1 cellular context compared by ENCODE assay signal in genomic region chr3:184004483-184004882, GRCh38.
TF ChIP-seq lines count a peak whose summit lies in the region.

No MANE protein-coding gene starts in this region.

TF ChIP-seq in IMR-90, 13 proteins besides CTCF, POLR2A, EP300 and RAD21:
- TF ChIP-seq RCOR1 (IDR thresholded peaks at IDR 0.05; ENCODE audit: insufficient replicate concordance, low read length) (no peak), MAZ (IDR thresholded peaks at IDR 0.05; ENCODE audit: borderline replicate concordance, low read depth, low read length) (no peak), CHD1 (IDR thresholded peaks at IDR 0.05; ENCODE audit: low read depth, low read length) (no peak), SMC3 (IDR thresholded peaks at IDR 0.05; ENCODE audit: low read depth, low read length) (no peak), MAFK (IDR thresholded peaks at IDR 0.05; ENCODE audit: low read depth, low read length) (no peak), BHLHE40 (IDR thresholded peaks at IDR 0.05; ENCODE audit: low read depth, low read length) (no peak), CEBPB (IDR thresholded peaks at IDR 0.05; ENCODE audit: low read depth, low read length) (no peak), ELK1 (IDR thresholded peaks at IDR 0.05; ENCODE audit: borderline replicate concordance, low read depth, low read length) (no peak), FOS (IDR thresholded peaks at IDR 0.05; ENCODE audit: low read depth, low read length) (no peak), NFE2L2 (IDR thresholded peaks at IDR 0.05; ENCODE audit: low read depth, low read length) (no peak), RFX5 (IDR thresholded peaks at IDR 0.05; ENCODE audit: low read depth, low read length) (no peak), USF2 (IDR thresholded peaks at IDR 0.05; ENCODE audit: low read depth, low read length) (no peak), MXI1 (IDR thresholded peaks at IDR 0.05; ENCODE audit: borderline replicate concordance, low read depth, low read length) (no peak)
